ENCODE assay signal across 7 cellular contexts in the genomic region with DNA sequence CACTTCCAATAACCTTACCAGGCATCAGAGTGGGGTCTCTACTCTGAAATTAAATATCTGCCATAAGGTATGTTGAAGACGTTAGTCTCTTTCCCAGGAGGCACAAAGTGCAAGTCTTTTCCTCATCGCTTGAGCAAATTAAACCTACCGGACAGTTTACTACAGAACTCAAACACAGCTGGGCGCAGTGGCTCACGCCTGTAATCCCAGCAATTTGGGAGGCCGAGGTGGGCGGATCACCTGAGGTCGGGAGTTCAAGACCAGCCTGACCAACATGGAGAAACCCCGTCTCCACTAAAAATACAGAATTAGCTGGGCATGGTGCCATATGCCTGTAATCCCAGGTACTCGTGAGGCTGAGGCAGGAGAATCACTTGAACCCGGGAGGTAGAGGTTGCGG. TPM values are rescaled to one million over a fixed set of nuclear protein-coding genes. Genes with fewer than 3 reads are reported as not detected.
DNase-seq lines count a peak whose midpoint lies in the region; ATAC-seq and TF ChIP-seq lines count a peak whose summit lies in the region.
"Not testable (repeated sequence)": the region's sequence is repeated elsewhere in the genome, so short reads cannot be mapped to it uniquely, and the experiment has no call there.

No MANE protein-coding gene starts in this region.

- H3K4me3 ChIP-seq in DND-41 (ENCODE audit: low read depth in 1 of 2, low read length in 2 of 2); naive thymus-derived CD4-positive, alpha-beta T cell (ENCODE audit: low read length); gastrocnemius medialis: not testable (repeated sequence)
- H3K4me3 ChIP-seq in OCI-LY3 (ENCODE audit: low read length) = peak overlapping the region; percentile 85; the same call in 1 of the 2 replicates

- not testable (repeated sequence) for H3K27me3 ChIP-seq in DND-41 (ENCODE audit: insufficient read depth, low read length, poor library complexity); OCI-LY3 (ENCODE audit: low read depth, low read length); naive thymus-derived CD4-positive, alpha-beta T cell (ENCODE audit: control insufficient read depth in 2 of 2, insufficient read depth in 2 of 2, low read length in 2 of 2); gastrocnemius medialis

- H4K20me1 ChIP-seq in DND-41 (ENCODE audit: insufficient read depth, low read length); OCI-LY3 (ENCODE audit: insufficient read depth, low read length): not testable (repeated sequence)

- H3K4me3 Mint-ChIP-seq in activated CD4-positive, alpha-beta T cell treated with anti-CD3 and anti-CD28 coated beads for 36 hours = peak overlapping the region; percentile 97
- H3K4me3 Mint-ChIP-seq in activated T-helper 17 cell treated with anti-CD3 and anti-CD28 coated beads, Interleukin-2, amount 50 U/mL, for 72 hours = peak overlapping the region; percentile 98
- peak overlapping the region; percentile 98 for H3K4me3 Mint-ChIP-seq in MCF 10A (ENCODE audit: unreplicated experiment)
- peak overlapping the region; percentile 45 to 99 (median 96) for H3K4me3 Mint-ChIP-seq in naive thymus-derived CD4-positive, alpha-beta T cell

- not testable (repeated sequence) for DNase-seq in DND-41; activated CD4-positive, alpha-beta T cell treated with anti-CD3 and anti-CD28 coated beads for 36 hours; MCF 10A (ENCODE audit: unreplicated experiment); naive thymus-derived CD4-positive, alpha-beta T cell; gastrocnemius medialis

- H3K27ac ChIP-seq in DND-41 (ENCODE audit: low read length); OCI-LY3 (ENCODE audit: low read length); naive thymus-derived CD4-positive, alpha-beta T cell (ENCODE audit: low read depth, low read length): not testable (repeated sequence)
- peak overlapping the region in 3 of 4 donors; percentile 15 to 93 (median 92) for H3K27ac ChIP-seq in gastrocnemius medialis

- H3K79me2 ChIP-seq in DND-41 (ENCODE audit: insufficient read depth, low read length) (peaks cover 29% of the 10 kb centered on the region), OCI-LY3 (ENCODE audit: low read length) (peaks cover 27% of the 10 kb centered on the region)

- H3K4me1 ChIP-seq in DND-41 (ENCODE audit: insufficient read depth, low read length) = peaks cover 35% of the 10 kb centered on the region
- H3K4me1 ChIP-seq in OCI-LY3 (ENCODE audit: low read length) = peaks cover 21% of the 10 kb centered on the region
- H3K4me1 ChIP-seq in naive thymus-derived CD4-positive, alpha-beta T cell (ENCODE audit: control insufficient read depth in 2 of 2, insufficient read depth in 2 of 2, low read length in 2 of 2) = peaks cover 9 to 15% of the 10 kb centered on the region in 2 donors
- peaks cover 20 to 24% of the 10 kb centered on the region in 2 donors for H3K4me1 ChIP-seq in gastrocnemius medialis

- CTCF ChIA-PET in activated CD4-positive, alpha-beta T cell treated with anti-CD3 and anti-CD28 coated beads for 36 hours (lab: Charles Lee) = interaction anchor here (0.7 to 6.7 kb wide), 8 partner anchors 9 to 204 kb away, joined by 3 to 66 read pairs (median 4); a partner anchor contains a TSS
- CTCF ChIA-PET in MCF 10A (lab: Yijun Ruan, JAX) = interaction anchor here (0.6 to 5.2 kb wide), 8 partner anchors 9 to 307 kb away, joined by 3 to 64 read pairs (median 4); a partner anchor contains a TSS
- CTCF ChIA-PET in naive thymus-derived CD4-positive, alpha-beta T cell (lab: Charles Lee) = interaction anchor here (1.1 to 2.9 kb wide), 3 partner anchors 8 to 165 kb away, joined by 3 to 18 read pairs (median 11); a partner anchor contains a TSS

- in situ Hi-C loops in gastrocnemius medialis (cut with MboI; ENCODE audit: low sequenced_read_pairs in 4 of 4) = loop anchor here (10.0 to 25.0 kb wide), 5 partner anchors 164 to 467 kb away; a partner anchor contains a TSS

- TF ChIP-seq CTCF in DND-41 (IDR thresholded peaks at IDR 0.05; ENCODE audit: borderline replicate concordance, extremely low read depth, low read length, poor library complexity, severe bottlenecking); OCI-LY3 (IDR thresholded peaks at IDR 0.05; ENCODE audit: low read depth, low read length); MCF 10A (IDR thresholded peaks at IDR 0.05; ENCODE audit: unreplicated experiment); gastrocnemius medialis (IDR thresholded peaks at IDR 0.05 in 4 of 5, conservative IDR thresholded peaks at IDR 0.05 in 1 of 5): not testable (repeated sequence)

- not testable (repeated sequence) for TF ChIP-seq POLR2A in gastrocnemius medialis (IDR thresholded peaks at IDR 0.05)

- H3K9me3 ChIP-seq in DND-41 (ENCODE audit: insufficient read depth, low read length, severe bottlenecking); OCI-LY3 (ENCODE audit: insufficient read depth, low read length); naive thymus-derived CD4-positive, alpha-beta T cell (ENCODE audit: control insufficient read depth in 2 of 3, low read length in 3 of 3); gastrocnemius medialis: not testable (repeated sequence)

- peak overlapping the region; percentile 69 for H3K27ac Mint-ChIP-seq in activated CD4-positive, alpha-beta T cell treated with anti-CD3 and anti-CD28 coated beads for 36 hours
- peak overlapping the region; percentile 94 for H3K27ac Mint-ChIP-seq in activated T-helper 17 cell treated with anti-CD3 and anti-CD28 coated beads, Interleukin-2, amount 50 U/mL, for 72 hours
- H3K27ac Mint-ChIP-seq in MCF 10A (ENCODE audit: low read depth, unreplicated experiment) = not testable (repeated sequence)
- H3K27ac Mint-ChIP-seq in naive thymus-derived CD4-positive, alpha-beta T cell = peak overlapping the region in 3 of 9 donors; percentile 17 to 93 (median 90)

- POLR2A ChIA-PET in activated CD4-positive, alpha-beta T cell treated with anti-CD3 and anti-CD28 coated beads for 36 hours (lab: Charles Lee) = interaction anchor here (0.6 to 4.2 kb wide), 3 partner anchors 12 to 436 kb away, joined by 4 to 49 read pairs (median 25); a partner anchor contains a TSS
- POLR2A ChIA-PET in MCF 10A (lab: Yijun Ruan, JAX) = interaction anchor here (0.8 to 9.6 kb wide), 9 partner anchors 11 to 415 kb away, joined by 3 to 647 read pairs (median 12); a partner anchor contains a TSS
- POLR2A ChIA-PET in naive thymus-derived CD4-positive, alpha-beta T cell (lab: Charles Lee) = interaction anchor here (1.7 to 8.8 kb wide), 8 partner anchors 10 to 346 kb away, joined by 4 to 157 read pairs (median 38); a partner anchor contains a TSS

- not testable (repeated sequence) for H2AFZ ChIP-seq in DND-41 (ENCODE audit: low read depth, low read length); OCI-LY3 (ENCODE audit: low read depth, low read length)

- H3K4me2 ChIP-seq in DND-41 (ENCODE audit: insufficient read depth, low read length) (peak overlapping the region; percentile 88), OCI-LY3 (ENCODE audit: low read length) (peak overlapping the region; percentile 83; the same call in 1 of the 2 replicates)

- H3K27me3 Mint-ChIP-seq in activated CD4-positive, alpha-beta T cell treated with anti-CD3 and anti-CD28 coated beads for 36 hours; activated T-helper 17 cell treated with anti-CD3 and anti-CD28 coated beads, Interleukin-2, amount 50 U/mL, for 72 hours; MCF 10A (ENCODE audit: insufficient read depth, unreplicated experiment); naive thymus-derived CD4-positive, alpha-beta T cell: not testable (repeated sequence)

- not testable (repeated sequence) for H3K9me3 Mint-ChIP-seq in activated CD4-positive, alpha-beta T cell treated with anti-CD3 and anti-CD28 coated beads for 36 hours (ENCODE audit: low read depth); activated T-helper 17 cell treated with anti-CD3 and anti-CD28 coated beads, Interleukin-2, amount 50 U/mL, for 72 hours; MCF 10A (ENCODE audit: unreplicated experiment); naive thymus-derived CD4-positive, alpha-beta T cell

- H3K36me3 ChIP-seq in DND-41 (ENCODE audit: insufficient read depth, low read length) = peaks cover 21% of the 10 kb centered on the region
- H3K36me3 ChIP-seq in OCI-LY3 (replicated peaks; ENCODE audit: low read depth, low read length) = peaks cover 20% of the 10 kb centered on the region
- H3K36me3 ChIP-seq in naive thymus-derived CD4-positive, alpha-beta T cell (ENCODE audit: control insufficient read depth in 2 of 3, insufficient read depth in 3 of 3, low read length in 3 of 3) = peaks cover 0 to 30% (median 2%) of the 10 kb centered on the region in 3 experiments
- peaks cover 0 to 22% of the 10 kb centered on the region in 2 donors for H3K36me3 ChIP-seq in gastrocnemius medialis

- H3K36me3 Mint-ChIP-seq in activated CD4-positive, alpha-beta T cell treated with anti-CD3 and anti-CD28 coated beads for 36 hours (ENCODE audit: low read depth) = peaks cover 33% of the 10 kb centered on the region
- peaks cover 36% of the 10 kb centered on the region for H3K36me3 Mint-ChIP-seq in activated T-helper 17 cell treated with anti-CD3 and anti-CD28 coated beads, Interleukin-2, amount 50 U/mL, for 72 hours (ENCODE audit: low read depth)
- peaks cover 58% of the 10 kb centered on the region for H3K36me3 Mint-ChIP-seq in MCF 10A (ENCODE audit: insufficient read depth, unreplicated experiment)
- peaks cover 5 to 14% (median 12%) of the 10 kb centered on the region in 5 donors for H3K36me3 Mint-ChIP-seq in naive thymus-derived CD4-positive, alpha-beta T cell

- not testable (repeated sequence) for BruUV-seq in MCF 10A (replicated peaks; lab: Mats Ljungman, UMichigan)

- intact Hi-C loops in activated CD4-positive, alpha-beta T cell treated with anti-CD3 and anti-CD28 coated beads for 36 hours (cut with DNase I, micrococcal nuclease) = loop anchor here in 1 of 2 experiments (5.0 kb wide), 1 partner anchor 252 kb away; a partner anchor contains a TSS
- intact Hi-C loops in MCF 10A (cut with micrococcal nuclease); gastrocnemius medialis (cut with DNase I; ENCODE audit: low total_unique reads): not testable (repeated sequence)
- intact Hi-C loops in naive thymus-derived CD4-positive, alpha-beta T cell (cut with micrococcal nuclease) = loop anchor here in 1 of 2 donors (5.0 kb wide), 1 partner anchor 293 kb away; a partner anchor contains a TSS

- H3K4me1 Mint-ChIP-seq in activated CD4-positive, alpha-beta T cell treated with anti-CD3 and anti-CD28 coated beads for 36 hours = peaks cover 29% of the 10 kb centered on the region
- H3K4me1 Mint-ChIP-seq in activated T-helper 17 cell treated with anti-CD3 and anti-CD28 coated beads, Interleukin-2, amount 50 U/mL, for 72 hours = peaks cover 13% of the 10 kb centered on the region
- H3K4me1 Mint-ChIP-seq in MCF 10A (ENCODE audit: insufficient read depth, unreplicated experiment) = peaks cover 23% of the 10 kb centered on the region
- peaks cover 23 to 40% (median 36%) of the 10 kb centered on the region in 7 donors for H3K4me1 Mint-ChIP-seq in naive thymus-derived CD4-positive, alpha-beta T cell

- not testable (repeated sequence) for ATAC-seq in DND-41 (ENCODE audit: insufficient read depth, low read depth); activated CD4-positive, alpha-beta T cell treated with anti-CD3 and anti-CD28 coated beads for 36 hours; activated T-helper 17 cell treated with anti-CD3 and anti-CD28 coated beads, Interleukin-2, amount 50 U/mL, for 72 hours (replicated peaks); naive thymus-derived CD4-positive, alpha-beta T cell; gastrocnemius medialis

- not testable (repeated sequence) for H3K9ac ChIP-seq in DND-41 (ENCODE audit: low read depth, low read length); OCI-LY3 (ENCODE audit: low read length)

RNA-seq across cellular contexts. Expression of a gene that starts 1.6 kb away (rescaled TPM):
- total RNA-seq in activated CD4-positive, alpha-beta T cell treated with anti-CD3 and anti-CD28 coated beads for 36 hours = 100 to 1,000 TPM; 107 to 145 TPM
- 100 to 1,000 TPM in 1 of 2 donors, 10 to 100 TPM in 1; 89.7 to 167 TPM for total RNA-seq in activated T-helper 17 cell treated with anti-CD3 and anti-CD28 coated beads, Interleukin-2, amount 50 U/mL, for 72 hours
- total RNA-seq in MCF 10A (2022) = 194 and 224 TPM in 2 replicates
- 100 to 1,000 TPM in 3 of 5 experiments, 10 to 100 TPM in 2; 78.4 to 134 (median 104) TPM for total RNA-seq in naive thymus-derived CD4-positive, alpha-beta T cell
- polyA plus RNA-seq in naive thymus-derived CD4-positive, alpha-beta T cell = 100 to 1,000 TPM; 294 to 319 TPM
- total RNA-seq in gastrocnemius medialis = 100 to 1,000 TPM; 157 to 309 (median 259) TPM

RNA-seq across cellular contexts. Expression of a gene that starts 7.0 kb away (rescaled TPM):
- 10 to 100 TPM; 16.6 to 19.0 TPM for total RNA-seq in activated CD4-positive, alpha-beta T cell treated with anti-CD3 and anti-CD28 coated beads for 36 hours
- total RNA-seq in activated T-helper 17 cell treated with anti-CD3 and anti-CD28 coated beads, Interleukin-2, amount 50 U/mL, for 72 hours = under 1 TPM; 0.66 to 0.91 TPM
- 63.1 and 71.6 TPM in 2 replicates for total RNA-seq in MCF 10A (2022)
- 1 to 10 TPM in 2 of 5 experiments, under 1 TPM in 2, not detected in 1; 0.45 to 2.2 (median 1.4) TPM for total RNA-seq in naive thymus-derived CD4-positive, alpha-beta T cell
- polyA plus RNA-seq in naive thymus-derived CD4-positive, alpha-beta T cell = not detected
- total RNA-seq in gastrocnemius medialis = 10 to 100 TPM in 1 of 4 donors, 1 to 10 TPM in 3; 6.4 to 12.3 (median 9.1) TPM

RNA-seq across cellular contexts. Expression of a gene that starts 11.4 kb away (rescaled TPM):
- total RNA-seq in activated CD4-positive, alpha-beta T cell treated with anti-CD3 and anti-CD28 coated beads for 36 hours = 1 to 10 TPM; 8.5 to 9.1 TPM
- total RNA-seq in activated T-helper 17 cell treated with anti-CD3 and anti-CD28 coated beads, Interleukin-2, amount 50 U/mL, for 72 hours = 1 to 10 TPM; 7.4 to 9.3 TPM
- 14.7 and 17.6 TPM in 2 replicates for total RNA-seq in MCF 10A (2022)
- total RNA-seq in naive thymus-derived CD4-positive, alpha-beta T cell = 1 to 10 TPM; 4.6 to 8.4 (median 7.0) TPM
- 1 to 10 TPM; 6.2 to 7.7 TPM for polyA plus RNA-seq in naive thymus-derived CD4-positive, alpha-beta T cell
- total RNA-seq in gastrocnemius medialis = 1 to 10 TPM; 4.5 to 7.9 (median 5.7) TPM

RNA-seq across cellular contexts. Expression of a gene that starts 11.5 kb away (rescaled TPM):
- total RNA-seq in activated CD4-positive, alpha-beta T cell treated with anti-CD3 and anti-CD28 coated beads for 36 hours = 1,000 to 10,000 TPM; 1,867 to 2,094 TPM
- total RNA-seq in activated T-helper 17 cell treated with anti-CD3 and anti-CD28 coated beads, Interleukin-2, amount 50 U/mL, for 72 hours = 1,000 to 10,000 TPM; 1,111 to 1,746 TPM
- total RNA-seq in MCF 10A (2022) (3,026 and 3,064 TPM in 2 replicates), gastrocnemius medialis (1,000 to 10,000 TPM; 1,269 to 1,948 (median 1,828) TPM)
- total RNA-seq in naive thymus-derived CD4-positive, alpha-beta T cell = 1,000 to 10,000 TPM; 2,313 to 8,530 (median 5,699) TPM
- over 10,000 TPM; 24,536 to 29,571 TPM for polyA plus RNA-seq in naive thymus-derived CD4-positive, alpha-beta T cell

RNA-seq across cellular contexts. Expression of a gene that starts 15.8 kb away (rescaled TPM):
- total RNA-seq in activated CD4-positive, alpha-beta T cell treated with anti-CD3 and anti-CD28 coated beads for 36 hours = 10 to 100 TPM; 64.4 to 65.5 TPM
- total RNA-seq in activated T-helper 17 cell treated with anti-CD3 and anti-CD28 coated beads, Interleukin-2, amount 50 U/mL, for 72 hours = 100 to 1,000 TPM; 109 to 117 TPM
- 124 and 159 TPM in 2 replicates for total RNA-seq in MCF 10A (2022)
- total RNA-seq in naive thymus-derived CD4-positive, alpha-beta T cell = 10 to 100 TPM; 14.4 to 53.2 (median 18.7) TPM
- polyA plus RNA-seq in naive thymus-derived CD4-positive, alpha-beta T cell = 10 to 100 TPM; 27.8 to 37.4 TPM
- total RNA-seq in gastrocnemius medialis = 10 to 100 TPM; 37.1 to 63.2 (median 47.9) TPM
